Comparison of ENCODE assay signal across 21 cellular contexts in the genomic region with DNA sequence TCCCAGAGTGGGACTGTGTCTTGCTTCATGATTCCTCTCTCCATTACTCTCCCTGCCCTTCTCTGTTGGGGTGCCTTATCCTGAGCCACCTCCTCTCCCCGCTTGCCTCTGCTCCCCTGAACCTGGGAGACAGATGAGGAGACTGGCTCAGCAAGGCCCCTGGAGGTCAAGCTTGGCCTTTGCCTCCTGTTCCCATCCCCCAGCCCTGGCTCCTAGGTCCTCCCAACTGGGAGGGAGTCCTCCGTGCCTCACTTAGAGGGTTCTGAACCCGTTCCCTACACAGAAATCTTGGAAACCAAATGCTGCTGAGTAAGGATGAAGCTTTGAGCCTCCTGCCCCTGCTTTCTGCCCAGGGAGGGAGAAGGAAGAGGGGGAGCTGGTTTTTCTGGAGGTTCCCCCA.
"Had no signal": no experiment of that assay in that cellular context is flagged by ENCODE, and none has a peak within 500 bp of the region (broad histone marks: within the 10 kb centered on the region; RNA-seq: fewer than 3 reads in every experiment).

No MANE protein-coding gene starts in this region.

- H3K27me3 Mint-ChIP-seq: activated CD4-positive, alpha-beta T cell treated with anti-CD3 and anti-CD28 coated beads, Interleukin-2, amount 10 ng/mL, durations not matched to agents 24 days and 14 days; dendritic cell treated with granulocyte-macrophage colony-stimulating factor and Interleukin-4, amounts not matched to agents 40 ng/mL and 50 ng/mL, for 4 days; naive thymus-derived CD8-positive, alpha-beta T cell; stimulated activated naive CD8-positive, alpha-beta T cell treated with anti-CD3 and anti-CD28 coated beads, Interleukin-15, Interleukin-2, amounts not matched to agents 100 ng/mL and 50 ng/mL, for 24 hours had no signal

- H3K9me3 Mint-ChIP-seq: activated CD4-positive, alpha-beta T cell treated with anti-CD3 and anti-CD28 coated beads, Interleukin-2, amount 10 ng/mL, durations not matched to agents 24 days and 14 days; dendritic cell treated with granulocyte-macrophage colony-stimulating factor and Interleukin-4, amounts not matched to agents 40 ng/mL and 50 ng/mL, for 4 days; mesothelial cell of epicardium; naive thymus-derived CD8-positive, alpha-beta T cell; stimulated activated naive CD8-positive, alpha-beta T cell treated with anti-CD3 and anti-CD28 coated beads, Interleukin-15, Interleukin-2, amounts not matched to agents 100 ng/mL and 50 ng/mL, for 24 hours had no signal

- ATAC-seq: activated CD4-positive, CD25-positive, alpha-beta regulatory T cell treated with anti-CD3 and anti-CD28 coated beads, Interleukin-2, amount 50 U/mL, for 24 hours; gastrocnemius medialis; left ventricle myocardium superior; naive thymus-derived CD8-positive, alpha-beta T cell; pancreas; psoas muscle; SK-N-SH treated with all-trans-retinoic acid at 6 μM for 48 hours; upper lobe of right lung had no signal

- H3K27ac Mint-ChIP-seq: activated CD4-positive, alpha-beta T cell treated with anti-CD3 and anti-CD28 coated beads, Interleukin-2, amount 10 ng/mL, durations not matched to agents 24 days and 14 days; dendritic cell treated with granulocyte-macrophage colony-stimulating factor and Interleukin-4, amounts not matched to agents 40 ng/mL and 50 ng/mL, for 4 days; mesothelial cell of epicardium; stimulated activated naive CD8-positive, alpha-beta T cell treated with anti-CD3 and anti-CD28 coated beads, Interleukin-15, Interleukin-2, amounts not matched to agents 100 ng/mL and 50 ng/mL, for 24 hours had no signal

- FAIRE-seq: pancreas had no signal

- H3K4me3 Mint-ChIP-seq: activated CD4-positive, alpha-beta T cell treated with anti-CD3 and anti-CD28 coated beads, Interleukin-2, amount 10 ng/mL, durations not matched to agents 24 days and 14 days; dendritic cell treated with granulocyte-macrophage colony-stimulating factor and Interleukin-4, amounts not matched to agents 40 ng/mL and 50 ng/mL, for 4 days; mesothelial cell of epicardium; naive thymus-derived CD8-positive, alpha-beta T cell; stimulated activated naive CD8-positive, alpha-beta T cell treated with anti-CD3 and anti-CD28 coated beads, Interleukin-15, Interleukin-2, amounts not matched to agents 100 ng/mL and 50 ng/mL, for 24 hours had no signal

- DNase-seq: activated CD4-positive, alpha-beta T cell treated with anti-CD3 and anti-CD28 coated beads, Interleukin-2, amount 10 ng/mL, durations not matched to agents 24 days and 14 days; activated effector memory CD4-positive, alpha-beta T cell treated with anti-CD3 and anti-CD28 coated beads, Interleukin-2, amount 50 U/mL, for 16 hours; effector CD4-positive, alpha-beta T cell; gastrocnemius medialis; hippocampal formation; left ventricle myocardium superior; mammary epithelial cell; naive thymus-derived CD8-positive, alpha-beta T cell; psoas muscle; stimulated activated CD4-positive, alpha-beta T cell treated with anti-CD3 and anti-CD28 coated beads, Interleukin-4, amount 100 ng/mL, for 4 hours; substantia nigra; thyroid gland; upper lobe of right lung had no signal

- H3K4me1 ChIP-seq: esophagus muscularis mucosa, pancreas, psoas muscle, right atrium auricular region, thyroid gland, upper lobe of right lung had no signal

- H3K9me3 ChIP-seq: esophagus muscularis mucosa, gastrocnemius medialis, pancreas, psoas muscle, right atrium auricular region, thyroid gland, upper lobe of right lung had no signal

- H3K4me3 ChIP-seq: esophagus muscularis mucosa, gastrocnemius medialis, pancreas, psoas muscle, right atrium auricular region, thyroid gland, upper lobe of right lung had no signal

- H3K4me1 Mint-ChIP-seq: activated CD4-positive, alpha-beta T cell treated with anti-CD3 and anti-CD28 coated beads, Interleukin-2, amount 10 ng/mL, durations not matched to agents 24 days and 14 days had no signal

- H3K27ac ChIP-seq: esophagus muscularis mucosa, gastrocnemius medialis, pancreas, psoas muscle, right atrium auricular region, thyroid gland, upper lobe of right lung had no signal

- H3K27me3 ChIP-seq: esophagus muscularis mucosa, gastrocnemius medialis, pancreas, right atrium auricular region, thyroid gland, upper lobe of right lung had no signal
